Comparison of ENCODE assay signal across 1 cellular context in the genomic region with DNA sequence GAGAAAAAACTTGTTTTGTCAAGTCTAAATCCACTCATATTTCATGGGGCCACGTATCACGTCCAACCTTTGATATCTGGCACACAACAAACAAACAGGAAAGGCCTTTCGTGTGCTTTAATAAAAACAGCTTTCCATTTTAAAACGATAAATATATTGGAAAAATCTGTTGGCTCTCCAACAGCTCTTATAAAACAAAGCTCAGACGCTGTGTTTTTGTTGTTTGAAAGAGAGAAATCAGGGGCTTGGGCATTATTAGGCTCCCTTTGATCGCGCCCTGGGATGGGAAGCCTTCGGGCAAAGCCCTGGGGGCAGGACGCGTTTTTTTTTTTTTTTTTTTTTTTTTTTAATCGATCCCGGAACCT.
TF ChIP-seq lines count a peak whose summit lies in the region.

No MANE protein-coding gene starts in this region.

TF ChIP-seq in K562, 482 proteins besides CTCF, POLR2A, EP300 and RAD21 (continued from another document):
- TF ChIP-seq, protein P1, sequence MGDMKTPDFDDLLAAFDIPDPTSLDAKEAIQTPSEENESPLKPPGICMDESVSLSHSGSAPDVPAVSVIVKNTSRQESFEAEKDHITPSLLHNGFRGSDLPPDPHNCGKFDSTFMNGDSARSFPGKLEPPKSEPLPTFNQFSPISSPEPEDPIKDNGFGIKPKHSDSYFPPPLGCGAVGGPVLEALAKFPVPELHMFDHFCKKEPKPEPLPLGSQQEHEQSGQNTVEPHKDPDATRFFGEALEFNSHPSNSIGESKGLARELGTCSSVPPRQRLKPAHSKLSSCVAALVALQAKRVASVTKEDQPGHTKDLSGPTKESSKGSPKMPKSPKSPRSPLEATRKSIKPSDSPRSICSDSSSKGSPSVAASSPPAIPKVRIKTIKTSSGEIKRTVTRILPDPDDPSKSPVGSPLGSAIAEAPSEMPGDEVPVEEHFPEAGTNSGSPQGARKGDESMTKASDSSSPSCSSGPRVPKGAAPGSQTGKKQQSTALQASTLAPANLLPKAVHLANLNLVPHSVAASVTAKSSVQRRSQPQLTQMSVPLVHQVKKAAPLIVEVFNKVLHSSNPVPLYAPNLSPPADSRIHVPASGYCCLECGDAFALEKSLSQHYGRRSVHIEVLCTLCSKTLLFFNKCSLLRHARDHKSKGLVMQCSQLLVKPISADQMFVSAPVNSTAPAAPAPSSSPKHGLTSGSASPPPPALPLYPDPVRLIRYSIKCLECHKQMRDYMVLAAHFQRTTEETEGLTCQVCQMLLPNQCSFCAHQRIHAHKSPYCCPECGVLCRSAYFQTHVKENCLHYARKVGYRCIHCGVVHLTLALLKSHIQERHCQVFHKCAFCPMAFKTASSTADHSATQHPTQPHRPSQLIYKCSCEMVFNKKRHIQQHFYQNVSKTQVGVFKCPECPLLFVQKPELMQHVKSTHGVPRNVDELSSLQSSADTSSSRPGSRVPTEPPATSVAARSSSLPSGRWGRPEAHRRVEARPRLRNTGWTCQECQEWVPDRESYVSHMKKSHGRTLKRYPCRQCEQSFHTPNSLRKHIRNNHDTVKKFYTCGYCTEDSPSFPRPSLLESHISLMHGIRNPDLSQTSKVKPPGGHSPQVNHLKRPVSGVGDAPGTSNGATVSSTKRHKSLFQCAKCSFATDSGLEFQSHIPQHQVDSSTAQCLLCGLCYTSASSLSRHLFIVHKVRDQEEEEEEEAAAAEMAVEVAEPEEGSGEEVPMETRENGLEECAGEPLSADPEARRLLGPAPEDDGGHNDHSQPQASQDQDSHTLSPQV (IDR thresholded peaks at IDR 0.05), result no peak
- TF ChIP-seq XRCC3 (IDR thresholded peaks at IDR 0.05) (no peak), XRCC5 (IDR thresholded peaks at IDR 0.05; ENCODE audit: low read depth, low read length) (no peak), ELF1 (tag; IDR thresholded peaks at IDR 0.05) (peak; percentile 37; the same call in 1 of the 2 replicates), HDAC1 (IDR thresholded peaks at IDR 0.05) (no peak), MEF2D (tag; conservative IDR thresholded peaks at IDR 0.05; ENCODE audit: low read depth) (no peak)
- TF ChIP-seq, protein P2, sequence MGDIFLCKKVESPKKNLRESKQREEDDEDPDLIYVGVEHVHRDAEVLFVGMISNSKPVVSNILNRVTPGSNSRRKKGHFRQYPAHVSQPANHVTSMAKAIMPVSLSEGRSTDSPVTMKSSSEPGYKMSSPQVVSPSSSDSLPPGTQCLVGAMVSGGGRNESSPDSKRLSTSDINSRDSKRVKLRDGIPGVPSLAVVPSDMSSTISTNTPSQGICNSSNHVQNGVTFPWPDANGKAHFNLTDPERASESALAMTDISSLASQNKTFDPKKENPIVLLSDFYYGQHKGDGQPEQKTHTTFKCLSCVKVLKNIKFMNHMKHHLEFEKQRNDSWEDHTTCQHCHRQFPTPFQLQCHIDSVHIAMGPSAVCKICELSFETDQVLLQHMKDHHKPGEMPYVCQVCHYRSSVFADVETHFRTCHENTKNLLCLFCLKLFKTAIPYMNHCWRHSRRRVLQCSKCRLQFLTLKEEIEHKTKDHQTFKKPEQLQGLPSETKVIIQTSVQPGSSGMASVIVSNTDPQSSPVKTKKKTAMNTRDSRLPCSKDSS (IDR thresholded peaks at IDR 0.05; ENCODE audit: low read depth, partially characterized antibody), result no peak
- TF ChIP-seq, protein P3, sequence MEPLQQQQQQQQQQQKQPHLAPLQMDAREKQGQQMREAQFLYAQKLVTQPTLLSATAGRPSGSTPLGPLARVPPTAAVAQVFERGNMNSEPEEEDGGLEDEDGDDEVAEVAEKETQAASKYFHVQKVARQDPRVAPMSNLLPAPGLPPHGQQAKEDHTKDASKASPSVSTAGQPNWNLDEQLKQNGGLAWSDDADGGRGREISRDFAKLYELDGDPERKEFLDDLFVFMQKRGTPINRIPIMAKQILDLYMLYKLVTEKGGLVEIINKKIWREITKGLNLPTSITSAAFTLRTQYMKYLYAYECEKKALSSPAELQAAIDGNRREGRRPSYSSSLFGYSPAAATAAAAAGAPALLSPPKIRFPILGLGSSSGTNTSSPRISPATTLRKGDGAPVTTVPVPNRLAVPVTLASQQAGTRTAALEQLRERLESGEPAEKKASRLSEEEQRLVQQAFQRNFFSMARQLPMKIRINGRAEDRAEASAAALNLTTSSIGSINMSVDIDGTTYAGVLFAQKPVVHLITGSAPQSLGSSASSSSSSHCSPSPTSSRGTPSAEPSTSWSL (CRISPR knock-in tag; IDR thresholded peaks at IDR 0.05; ENCODE audit: borderline replicate concordance), result no peak
